In the genomic region with DNA sequence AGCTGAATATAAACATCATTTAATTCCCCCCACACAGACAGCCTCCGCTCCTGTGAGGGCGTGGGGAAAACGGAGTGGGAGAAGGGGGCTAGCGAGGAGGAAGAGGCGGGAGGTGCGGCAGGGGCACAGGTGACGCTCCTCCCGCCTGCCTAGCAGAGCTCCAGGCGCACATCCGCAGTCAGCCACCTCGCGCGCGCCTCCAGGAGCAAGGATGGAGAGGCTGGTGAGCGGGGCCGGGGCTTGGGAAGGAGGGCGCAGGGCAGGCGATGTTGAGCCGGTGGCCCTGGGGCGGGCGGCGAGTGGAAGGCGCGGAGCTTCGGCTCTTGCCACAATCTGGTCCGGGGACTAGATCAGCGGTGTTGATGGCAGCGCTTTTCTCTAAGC, we compare ENCODE assay signal across 8 cellular contexts. TPM values are rescaled to one million over a fixed set of nuclear protein-coding genes. Genes with fewer than 3 reads are reported as not detected.
DNase-seq lines count a peak whose midpoint lies in the region; ATAC-seq, FAIRE-seq and TF ChIP-seq lines count a peak whose summit lies in the region.

TSS of gene CD200 (plus strand) at position 155 of the 384 bp plus-strand sequence. CDS start at position 212, 57 bp downstream.

- H3K4me1 ChIP-seq in adipocyte (ENCODE audit: control insufficient read depth, insufficient read depth, low read length) = peaks cover 13% of the 10 kb centered on the region
- peaks cover 13% of the 10 kb centered on the region for H3K4me1 ChIP-seq in left ventricle myocardium inferior
- no peaks in the 10 kb centered on the region for H3K4me1 ChIP-seq in prostate gland (replicated peaks)
- peaks cover 18% of the 10 kb centered on the region for H3K4me1 ChIP-seq in vagina

- peak; percentile 88 for FAIRE-seq in GM12892 (lab: Jason Lieb, UNC)

- H3K27ac ChIP-seq in SK-N-MC (no peak within 1 kb of the TSS), left ventricle myocardium inferior (replicated peaks) (peak within 1 kb of the TSS; percentile 74), prostate gland (peak within 1 kb of the TSS; percentile 67), vagina (peak within 1 kb of the TSS; percentile 86)

- H3K9ac ChIP-seq in SK-N-MC (ENCODE audit: insufficient read length) (no peak within 1 kb of the TSS), adipocyte (ENCODE audit: low read length) (peak within 1 kb of the TSS; percentile 70)

- H3K9me3 ChIP-seq in SK-N-MC (ENCODE audit: low read depth, low read length) (no peaks in the 10 kb centered on the region), adipocyte (ENCODE audit: control insufficient read depth, low read length) (no peaks in the 10 kb centered on the region), left ventricle myocardium inferior (replicated peaks) (no peaks in the 10 kb centered on the region), prostate gland (no peaks in the 10 kb centered on the region), vagina (no peaks in the 10 kb centered on the region)

- no peaks in the 10 kb centered on the region for H3K27me3 ChIP-seq in adipocyte (replicated peaks; ENCODE audit: control insufficient read depth, insufficient read depth, low read length)
- H3K27me3 ChIP-seq in left ventricle myocardium inferior (ENCODE audit: low read depth) = peaks cover 29% of the 10 kb centered on the region
- no peaks in the 10 kb centered on the region for H3K27me3 ChIP-seq in prostate gland (replicated peaks; ENCODE audit: insufficient read depth)
- H3K27me3 ChIP-seq in vagina = no peaks in the 10 kb centered on the region

- peak within 1 kb of the TSS; percentile 56 for H3K4me3 ChIP-seq in SK-N-MC
- H3K4me3 ChIP-seq in adipocyte (ENCODE audit: low read length) = peak within 1 kb of the TSS; percentile 82
- peak within 1 kb of the TSS; percentile 63 for H3K4me3 ChIP-seq in left ventricle myocardium inferior
- H3K4me3 ChIP-seq in prostate gland = peak within 1 kb of the TSS; percentile 31 to 50
- peak within 1 kb of the TSS; percentile 47 to 65 for H3K4me3 ChIP-seq in vagina

- no peaks in the 10 kb centered on the region for H3K36me3 ChIP-seq in SK-N-MC (ENCODE audit: insufficient read depth, low read length)
- H3K36me3 ChIP-seq in adipocyte (ENCODE audit: control insufficient read depth, insufficient read depth, low read length, severe bottlenecking) = no peaks in the 10 kb centered on the region
- H3K36me3 ChIP-seq in left ventricle myocardium inferior = no peaks in the 10 kb centered on the region
- no peaks in the 10 kb centered on the region for H3K36me3 ChIP-seq in prostate gland
- H3K36me3 ChIP-seq in vagina = no peaks in the 10 kb centered on the region

- TF ChIP-seq POLR2A in GM12892 (IDR thresholded peaks at IDR 0.05; ENCODE audit: low read depth, low read length) (peak; percentile 69; the same call in 1 of the 2 replicates), prostate gland (IDR thresholded peaks at IDR 0.05) (peak; percentile 56), vagina (IDR thresholded peaks at IDR 0.05) (no peak)

- WGBS in prostate gland = under 1% methylated on average over 28 of the region's 28 CpGs

- DNase-seq in GM12892 (ENCODE audit: insufficient read length) (peak; percentile 24), SK-N-MC (ENCODE audit: low read depth, low spot score) (no peak), adipocyte (ENCODE audit: low read depth) (peak; percentile 57), left ventricle myocardium inferior (peak; percentile 37), prostate gland (ENCODE audit: low spot score) (peak; percentile 51), vagina (ENCODE audit: extremely low spot score in 2 of 2) (no peak), HK-2 (ENCODE audit: unreplicated experiment) (no peak)

- TF ChIP-seq CTCF in left ventricle myocardium inferior (IDR thresholded peaks at IDR 0.05; ENCODE audit: borderline replicate concordance) (no peak), prostate gland (IDR thresholded peaks at IDR 0.05) (peak in 1 of 4 experiments; percentile 22), vagina (IDR thresholded peaks at IDR 0.05) (no peak)

- peak; percentile 69 for ATAC-seq in HG03095 (IDR thresholded peaks at IDR 0.05; ENCODE audit: unreplicated experiment)

- intact Hi-C loops in left ventricle myocardium inferior (cut with micrococcal nuclease) (no loop called here), prostate gland (cut with DNase I) (no loop called here), vagina (cut with DNase I) (loop anchor here (10.0 kb wide), 1 partner anchor 192 kb away; no protein-coding TSS in a partner anchor)

RNA-seq across cellular contexts. Expression of gene CD200, which starts in this region (rescaled TPM):
- 27.2 TPM for polyA plus RNA-seq in GM12892 (2012; ENCODE audit: missing spikeins)
- total RNA-seq in left ventricle myocardium inferior (1.1 TPM), prostate gland (1 to 10 TPM; 5.2 to 6.3 TPM), vagina (3.9 TPM)

Comparison
In these comparisons a context has a peak if more than half of its experiments do, and no peak if none do; other contexts are left out.
1. DNase-seq: peak in GM12892 (single experiment), adipocyte (single experiment), left ventricle myocardium inferior (single experiment) and prostate gland (single experiment); none in SK-N-MC (single experiment), vagina (0 of 2) and HK-2 (single experiment).
2. POLR2A ChIP-seq: peak in GM12892 (single experiment) and prostate gland (single experiment); none in vagina (0 of 2).
3. Peak in every context shown above with its lines, with median percentiles within 50 percentile points of each other: H3K4me3 ChIP-seq.